8 cellular contexts compared by ENCODE assay signal in genomic region chr3:194089357-194090177, GRCh38.
A peak's percentile ranks its signal among the peaks of the same experiment; 100 is the strongest.
DNase-seq lines count a peak whose midpoint lies in the region; ATAC-seq and TF ChIP-seq lines count a peak whose summit lies in the region.

No MANE protein-coding gene starts in this region.

- H3K4me1 ChIP-seq in neutrophil (ENCODE audit: control insufficient read depth in 1 of 2, insufficient read depth in 1 of 2, low read depth in 1 of 2, low read length in 1 of 2), result peaks cover 13 to 24% of the 10 kb centered on the region in 2 experiments

- peak overlapping the region; percentile 0 to 54 for H3K4me3 ChIP-seq in neutrophil (ENCODE audit: low read depth in 1 of 2, low read length in 1 of 2)

- no peaks in the 10 kb centered on the region for H3K9me3 ChIP-seq in neutrophil

- ATAC-seq in GM18867 (IDR thresholded peaks at IDR 0.05; ENCODE audit: unreplicated experiment), result peak; percentile 55
- no peak for ATAC-seq in GM19397 (IDR thresholded peaks at IDR 0.05; ENCODE audit: unreplicated experiment)
- no peak for ATAC-seq in HG03039 (IDR thresholded peaks at IDR 0.05; ENCODE audit: unreplicated experiment)

- H3K27ac ChIP-seq in neutrophil, result peak overlapping the region; percentile 13

- no peaks in the 10 kb centered on the region for H3K36me3 ChIP-seq in neutrophil

- no peaks in the 10 kb centered on the region for H3K27me3 ChIP-seq in neutrophil

- no peak for TF ChIP-seq CTCF in neutrophil (IDR thresholded peaks at IDR 0.05)

- DNase-seq in AML-193 (lab: John Stamatoyannopoulos, UW), result peak; percentile 99
- DNase-seq in HPDE6-E6E7 (ENCODE audit: extremely low spot score), result peak; percentile 98
- DNase-seq in SKM-1 treated with dmso at 0.1 percent for 144 hours (lab: John Stamatoyannopoulos, UW; ENCODE audit: unreplicated experiment), result peak; percentile 98
- peak; percentile 72 for DNase-seq in fibroblast of peridontal ligament (ENCODE audit: extremely low read depth)
